Comparison of ENCODE assay signal across 1 cellular context in the genomic region with DNA sequence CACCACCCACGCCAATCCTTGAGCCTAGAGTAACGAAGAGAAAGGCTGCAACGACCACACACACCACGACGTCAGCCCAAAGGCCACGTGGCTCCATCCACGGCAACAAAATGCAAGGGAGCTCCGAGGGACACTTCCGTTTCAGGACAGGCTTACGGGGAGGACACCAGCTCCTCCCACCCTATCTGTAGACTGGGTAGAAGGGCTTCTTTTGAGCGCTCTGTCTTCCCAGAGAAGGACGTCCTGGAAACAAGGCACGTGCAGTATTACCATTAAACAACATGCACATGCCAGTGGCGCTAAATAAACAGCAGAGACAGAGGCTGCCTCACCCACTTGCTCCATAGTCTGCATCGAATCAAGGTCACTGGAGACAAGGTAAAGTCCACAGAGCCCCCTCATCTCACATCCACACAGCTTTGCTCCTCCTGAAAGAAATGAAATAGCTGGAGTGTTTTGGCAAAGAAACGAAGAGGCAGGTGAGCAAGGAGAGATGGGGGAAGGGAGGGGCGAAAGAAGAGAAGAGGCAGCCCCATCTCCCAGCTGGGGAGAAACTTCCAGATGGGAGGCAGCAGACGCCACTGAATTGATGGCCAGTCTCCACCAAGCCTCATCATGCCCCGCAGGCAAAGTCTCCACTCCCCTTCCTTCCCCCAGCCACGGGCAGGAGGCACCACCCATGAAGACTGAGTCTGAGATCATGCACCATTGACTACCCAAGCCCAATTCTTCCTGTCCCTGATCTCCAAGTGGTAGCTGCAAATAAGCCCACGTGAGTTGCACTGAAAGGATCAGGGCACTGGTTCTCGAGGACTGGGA.
TF ChIP-seq lines count a peak whose summit lies in the region.

No MANE protein-coding gene starts in this region.

TF ChIP-seq in K562, 482 proteins besides CTCF, POLR2A, EP300 and RAD21:
- TF ChIP-seq, protein P1, sequence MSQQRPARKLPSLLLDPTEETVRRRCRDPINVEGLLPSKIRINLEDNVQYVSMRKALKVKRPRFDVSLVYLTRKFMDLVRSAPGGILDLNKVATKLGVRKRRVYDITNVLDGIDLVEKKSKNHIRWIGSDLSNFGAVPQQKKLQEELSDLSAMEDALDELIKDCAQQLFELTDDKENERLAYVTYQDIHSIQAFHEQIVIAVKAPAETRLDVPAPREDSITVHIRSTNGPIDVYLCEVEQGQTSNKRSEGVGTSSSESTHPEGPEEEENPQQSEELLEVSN (IDR thresholded peaks at IDR 0.05; ENCODE audit: borderline replicate concordance in 1 of 2, extremely low read depth in 1 of 2, insufficient read depth in 1 of 2, insufficient read length in 1 of 2, low read depth in 1 of 2, low read length in 1 of 2, poor library complexity in 1 of 2, severe bottlenecking in 1 of 2), result peak in 1 of 2 experiments; percentile 36
- TF ChIP-seq, protein P2, sequence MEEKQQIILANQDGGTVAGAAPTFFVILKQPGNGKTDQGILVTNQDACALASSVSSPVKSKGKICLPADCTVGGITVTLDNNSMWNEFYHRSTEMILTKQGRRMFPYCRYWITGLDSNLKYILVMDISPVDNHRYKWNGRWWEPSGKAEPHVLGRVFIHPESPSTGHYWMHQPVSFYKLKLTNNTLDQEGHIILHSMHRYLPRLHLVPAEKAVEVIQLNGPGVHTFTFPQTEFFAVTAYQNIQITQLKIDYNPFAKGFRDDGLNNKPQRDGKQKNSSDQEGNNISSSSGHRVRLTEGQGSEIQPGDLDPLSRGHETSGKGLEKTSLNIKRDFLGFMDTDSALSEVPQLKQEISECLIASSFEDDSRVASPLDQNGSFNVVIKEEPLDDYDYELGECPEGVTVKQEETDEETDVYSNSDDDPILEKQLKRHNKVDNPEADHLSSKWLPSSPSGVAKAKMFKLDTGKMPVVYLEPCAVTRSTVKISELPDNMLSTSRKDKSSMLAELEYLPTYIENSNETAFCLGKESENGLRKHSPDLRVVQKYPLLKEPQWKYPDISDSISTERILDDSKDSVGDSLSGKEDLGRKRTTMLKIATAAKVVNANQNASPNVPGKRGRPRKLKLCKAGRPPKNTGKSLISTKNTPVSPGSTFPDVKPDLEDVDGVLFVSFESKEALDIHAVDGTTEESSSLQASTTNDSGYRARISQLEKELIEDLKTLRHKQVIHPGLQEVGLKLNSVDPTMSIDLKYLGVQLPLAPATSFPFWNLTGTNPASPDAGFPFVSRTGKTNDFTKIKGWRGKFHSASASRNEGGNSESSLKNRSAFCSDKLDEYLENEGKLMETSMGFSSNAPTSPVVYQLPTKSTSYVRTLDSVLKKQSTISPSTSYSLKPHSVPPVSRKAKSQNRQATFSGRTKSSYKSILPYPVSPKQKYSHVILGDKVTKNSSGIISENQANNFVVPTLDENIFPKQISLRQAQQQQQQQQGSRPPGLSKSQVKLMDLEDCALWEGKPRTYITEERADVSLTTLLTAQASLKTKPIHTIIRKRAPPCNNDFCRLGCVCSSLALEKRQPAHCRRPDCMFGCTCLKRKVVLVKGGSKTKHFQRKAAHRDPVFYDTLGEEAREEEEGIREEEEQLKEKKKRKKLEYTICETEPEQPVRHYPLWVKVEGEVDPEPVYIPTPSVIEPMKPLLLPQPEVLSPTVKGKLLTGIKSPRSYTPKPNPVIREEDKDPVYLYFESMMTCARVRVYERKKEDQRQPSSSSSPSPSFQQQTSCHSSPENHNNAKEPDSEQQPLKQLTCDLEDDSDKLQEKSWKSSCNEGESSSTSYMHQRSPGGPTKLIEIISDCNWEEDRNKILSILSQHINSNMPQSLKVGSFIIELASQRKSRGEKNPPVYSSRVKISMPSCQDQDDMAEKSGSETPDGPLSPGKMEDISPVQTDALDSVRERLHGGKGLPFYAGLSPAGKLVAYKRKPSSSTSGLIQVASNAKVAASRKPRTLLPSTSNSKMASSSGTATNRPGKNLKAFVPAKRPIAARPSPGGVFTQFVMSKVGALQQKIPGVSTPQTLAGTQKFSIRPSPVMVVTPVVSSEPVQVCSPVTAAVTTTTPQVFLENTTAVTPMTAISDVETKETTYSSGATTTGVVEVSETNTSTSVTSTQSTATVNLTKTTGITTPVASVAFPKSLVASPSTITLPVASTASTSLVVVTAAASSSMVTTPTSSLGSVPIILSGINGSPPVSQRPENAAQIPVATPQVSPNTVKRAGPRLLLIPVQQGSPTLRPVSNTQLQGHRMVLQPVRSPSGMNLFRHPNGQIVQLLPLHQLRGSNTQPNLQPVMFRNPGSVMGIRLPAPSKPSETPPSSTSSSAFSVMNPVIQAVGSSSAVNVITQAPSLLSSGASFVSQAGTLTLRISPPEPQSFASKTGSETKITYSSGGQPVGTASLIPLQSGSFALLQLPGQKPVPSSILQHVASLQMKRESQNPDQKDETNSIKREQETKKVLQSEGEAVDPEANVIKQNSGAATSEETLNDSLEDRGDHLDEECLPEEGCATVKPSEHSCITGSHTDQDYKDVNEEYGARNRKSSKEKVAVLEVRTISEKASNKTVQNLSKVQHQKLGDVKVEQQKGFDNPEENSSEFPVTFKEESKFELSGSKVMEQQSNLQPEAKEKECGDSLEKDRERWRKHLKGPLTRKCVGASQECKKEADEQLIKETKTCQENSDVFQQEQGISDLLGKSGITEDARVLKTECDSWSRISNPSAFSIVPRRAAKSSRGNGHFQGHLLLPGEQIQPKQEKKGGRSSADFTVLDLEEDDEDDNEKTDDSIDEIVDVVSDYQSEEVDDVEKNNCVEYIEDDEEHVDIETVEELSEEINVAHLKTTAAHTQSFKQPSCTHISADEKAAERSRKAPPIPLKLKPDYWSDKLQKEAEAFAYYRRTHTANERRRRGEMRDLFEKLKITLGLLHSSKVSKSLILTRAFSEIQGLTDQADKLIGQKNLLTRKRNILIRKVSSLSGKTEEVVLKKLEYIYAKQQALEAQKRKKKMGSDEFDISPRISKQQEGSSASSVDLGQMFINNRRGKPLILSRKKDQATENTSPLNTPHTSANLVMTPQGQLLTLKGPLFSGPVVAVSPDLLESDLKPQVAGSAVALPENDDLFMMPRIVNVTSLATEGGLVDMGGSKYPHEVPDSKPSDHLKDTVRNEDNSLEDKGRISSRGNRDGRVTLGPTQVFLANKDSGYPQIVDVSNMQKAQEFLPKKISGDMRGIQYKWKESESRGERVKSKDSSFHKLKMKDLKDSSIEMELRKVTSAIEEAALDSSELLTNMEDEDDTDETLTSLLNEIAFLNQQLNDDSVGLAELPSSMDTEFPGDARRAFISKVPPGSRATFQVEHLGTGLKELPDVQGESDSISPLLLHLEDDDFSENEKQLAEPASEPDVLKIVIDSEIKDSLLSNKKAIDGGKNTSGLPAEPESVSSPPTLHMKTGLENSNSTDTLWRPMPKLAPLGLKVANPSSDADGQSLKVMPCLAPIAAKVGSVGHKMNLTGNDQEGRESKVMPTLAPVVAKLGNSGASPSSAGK (IDR thresholded peaks at IDR 0.05), result 0 out of 2 replicates have a peak, but pooled peaks have one; percentile 28
- TF ChIP-seq, protein P3, sequence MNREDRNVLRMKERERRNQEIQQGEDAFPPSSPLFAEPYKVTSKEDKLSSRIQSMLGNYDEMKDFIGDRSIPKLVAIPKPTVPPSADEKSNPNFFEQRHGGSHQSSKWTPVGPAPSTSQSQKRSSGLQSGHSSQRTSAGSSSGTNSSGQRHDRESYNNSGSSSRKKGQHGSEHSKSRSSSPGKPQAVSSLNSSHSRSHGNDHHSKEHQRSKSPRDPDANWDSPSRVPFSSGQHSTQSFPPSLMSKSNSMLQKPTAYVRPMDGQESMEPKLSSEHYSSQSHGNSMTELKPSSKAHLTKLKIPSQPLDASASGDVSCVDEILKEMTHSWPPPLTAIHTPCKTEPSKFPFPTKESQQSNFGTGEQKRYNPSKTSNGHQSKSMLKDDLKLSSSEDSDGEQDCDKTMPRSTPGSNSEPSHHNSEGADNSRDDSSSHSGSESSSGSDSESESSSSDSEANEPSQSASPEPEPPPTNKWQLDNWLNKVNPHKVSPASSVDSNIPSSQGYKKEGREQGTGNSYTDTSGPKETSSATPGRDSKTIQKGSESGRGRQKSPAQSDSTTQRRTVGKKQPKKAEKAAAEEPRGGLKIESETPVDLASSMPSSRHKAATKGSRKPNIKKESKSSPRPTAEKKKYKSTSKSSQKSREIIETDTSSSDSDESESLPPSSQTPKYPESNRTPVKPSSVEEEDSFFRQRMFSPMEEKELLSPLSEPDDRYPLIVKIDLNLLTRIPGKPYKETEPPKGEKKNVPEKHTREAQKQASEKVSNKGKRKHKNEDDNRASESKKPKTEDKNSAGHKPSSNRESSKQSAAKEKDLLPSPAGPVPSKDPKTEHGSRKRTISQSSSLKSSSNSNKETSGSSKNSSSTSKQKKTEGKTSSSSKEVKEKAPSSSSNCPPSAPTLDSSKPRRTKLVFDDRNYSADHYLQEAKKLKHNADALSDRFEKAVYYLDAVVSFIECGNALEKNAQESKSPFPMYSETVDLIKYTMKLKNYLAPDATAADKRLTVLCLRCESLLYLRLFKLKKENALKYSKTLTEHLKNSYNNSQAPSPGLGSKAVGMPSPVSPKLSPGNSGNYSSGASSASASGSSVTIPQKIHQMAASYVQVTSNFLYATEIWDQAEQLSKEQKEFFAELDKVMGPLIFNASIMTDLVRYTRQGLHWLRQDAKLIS (CRISPR knock-in tag; IDR thresholded peaks at IDR 0.05), result no peak
- peak; percentile 47; the same call in 1 of the 2 replicates for TF ChIP-seq L3MBTL2 (IDR thresholded peaks at IDR 0.05)
- TF ChIP-seq ZNF76 (CRISPR knock-in tag; IDR thresholded peaks at IDR 0.05; ENCODE audit: borderline replicate concordance), result no peak
- no peak for TF ChIP-seq NFYB (IDR thresholded peaks at IDR 0.05; ENCODE audit: extremely low read depth, insufficient read length)
TF ChIP-seq in K562: peak in this region for 3.
